In the genomic region with DNA sequence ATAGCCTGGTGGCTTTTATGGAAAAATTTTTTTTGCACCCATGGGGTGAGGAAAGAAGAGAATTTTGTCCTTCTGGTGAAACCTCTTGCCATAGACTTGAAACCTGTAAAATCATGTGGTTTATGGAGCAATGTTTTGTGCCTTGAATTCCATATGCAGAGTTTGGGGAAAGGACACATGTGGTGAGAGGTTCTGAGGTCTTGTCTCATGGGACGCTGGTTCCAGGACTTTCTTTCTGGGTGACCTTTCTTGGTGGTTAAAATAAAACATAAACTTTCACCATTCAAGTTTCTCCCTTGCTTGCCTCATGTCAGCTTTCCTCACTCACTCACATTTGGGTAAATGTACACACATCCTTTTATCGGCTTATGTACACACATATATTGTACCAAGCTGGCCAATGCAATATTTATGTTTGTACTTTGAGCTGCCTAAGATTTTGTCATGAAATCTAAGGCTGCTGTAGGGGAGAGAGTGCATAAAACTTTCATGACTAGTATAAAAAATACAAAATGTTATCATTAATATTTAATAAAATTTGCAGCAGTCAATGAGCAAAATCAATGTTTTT, we compare ENCODE assay signal across 20 cellular contexts.
DNase-seq lines count a peak whose midpoint lies in the region; ATAC-seq, FAIRE-seq and TF ChIP-seq lines count a peak whose summit lies in the region.
"Had no signal": no experiment of that assay in that cellular context is flagged by ENCODE, and none has a peak within 500 bp of the region (broad histone marks: within the 10 kb centered on the region; RNA-seq: fewer than 3 reads in every experiment).

No MANE protein-coding gene starts in this region.

- intact Hi-C loops in left ventricle myocardium inferior (cut with micrococcal nuclease): no loop called here
- intact Hi-C loops in psoas muscle (cut with DNase I): no loop called here

- H3K36me3 Mint-ChIP-seq in astrocyte (ENCODE audit: low read depth, unreplicated experiment): no peaks in the 10 kb centered on the region
- H3K36me3 Mint-ChIP-seq in stimulated activated naive B cell treated with anti-CD40 and anti-IgM and Interleukin-4, amounts not matched to agents 10 μg/mL and 1 μg/mL and 100 μg/mL, for 72 hours: no peaks in the 10 kb centered on the region
- H3K36me3 Mint-ChIP-seq: stimulated activated memory B cell treated with anti-CD40 and anti-IgM and Interleukin-4, amounts not matched to agents 10 μg/mL and 1 μg/mL and 100 μg/mL, for 72 hours had no signal

- no peak overlapping the region for H3K4me3 ChIP-seq in astrocyte (ENCODE audit: insufficient read depth, low read depth, low read length)
- no peak overlapping the region for H3K4me3 ChIP-seq in left ventricle myocardium inferior
- H3K4me3 ChIP-seq in psoas muscle: no peak overlapping the region
- H3K4me3 ChIP-seq: adrenal gland had no signal

- H3K4me1 Mint-ChIP-seq in astrocyte (ENCODE audit: low read depth, unreplicated experiment): peaks cover 27% of the 10 kb centered on the region
- peaks cover 0 to 4% of the 10 kb centered on the region in 2 donors for H3K4me1 Mint-ChIP-seq in stimulated activated naive B cell treated with anti-CD40 and anti-IgM and Interleukin-4, amounts not matched to agents 10 μg/mL and 1 μg/mL and 100 μg/mL, for 72 hours

- H3K27me3 ChIP-seq in astrocyte (ENCODE audit: insufficient read depth, low read length) (no peaks in the 10 kb centered on the region), left ventricle myocardium inferior (ENCODE audit: low read depth) (no peaks in the 10 kb centered on the region), psoas muscle (ENCODE audit: insufficient read depth in 3 of 3, low read length in 2 of 3) (no peaks in the 10 kb centered on the region)
- H3K27me3 ChIP-seq: adrenal gland had no signal

- peaks cover 40% of the 10 kb centered on the region for H3K4me1 ChIP-seq in astrocyte (ENCODE audit: insufficient read depth, low read length)
- peaks cover 35% of the 10 kb centered on the region for H3K4me1 ChIP-seq in left ventricle myocardium inferior
- peaks cover 9% of the 10 kb centered on the region for H3K4me1 ChIP-seq in psoas muscle
- H3K4me1 ChIP-seq: adrenal gland had no signal

- H3K27ac Mint-ChIP-seq in astrocyte (ENCODE audit: unreplicated experiment): peak overlapping the region; percentile 99
- H3K27ac Mint-ChIP-seq in stimulated activated naive B cell treated with anti-CD40 and anti-IgM and Interleukin-4, amounts not matched to agents 10 μg/mL and 1 μg/mL and 100 μg/mL, for 72 hours: no peak overlapping the region
- H3K27ac Mint-ChIP-seq: activated T-cell treated with anti-CD3 and anti-CD28 coated beads, Interleukin-2, amount 50 U/mL, for 72 hours; dendritic cell treated with granulocyte-macrophage colony-stimulating factor and Interleukin-4, amounts not matched to agents 40 ng/mL and 50 ng/mL, for 4 days; stimulated activated memory B cell treated with anti-CD40 and anti-IgM and Interleukin-4, amounts not matched to agents 10 μg/mL and 1 μg/mL and 100 μg/mL, for 72 hours had no signal

- H3K4me3 Mint-ChIP-seq in astrocyte (ENCODE audit: unreplicated experiment): no peak overlapping the region
- no peak overlapping the region for H3K4me3 Mint-ChIP-seq in stimulated activated naive B cell treated with anti-CD40 and anti-IgM and Interleukin-4, amounts not matched to agents 10 μg/mL and 1 μg/mL and 100 μg/mL, for 72 hours
- H3K4me3 Mint-ChIP-seq: activated T-cell treated with anti-CD3 and anti-CD28 coated beads, Interleukin-2, amount 50 U/mL, for 72 hours; dendritic cell treated with granulocyte-macrophage colony-stimulating factor and Interleukin-4, amounts not matched to agents 40 ng/mL and 50 ng/mL, for 4 days; stimulated activated memory B cell treated with anti-CD40 and anti-IgM and Interleukin-4, amounts not matched to agents 10 μg/mL and 1 μg/mL and 100 μg/mL, for 72 hours had no signal

- WGBS in psoas muscle, 3 donors: 85 to 94% (median 88%) methylated on average over 2 of the region's 2 CpGs

- H4K20me1 ChIP-seq in astrocyte (ENCODE audit: insufficient read depth, low read length): no peaks in the 10 kb centered on the region

- H2AFZ ChIP-seq in astrocyte (ENCODE audit: low read depth, low read length): no peak overlapping the region

- TF ChIP-seq CTCF in astrocyte (IDR thresholded peaks at IDR 0.05; ENCODE audit: insufficient read depth, low read depth, low read length) (no peak), left ventricle myocardium inferior (IDR thresholded peaks at IDR 0.05; ENCODE audit: borderline replicate concordance) (no peak), psoas muscle (IDR thresholded peaks at IDR 0.05) (no peak)

- peak overlapping the region; percentile 68 for H3K4me2 ChIP-seq in astrocyte (ENCODE audit: low read length)

- FAIRE-seq in astrocyte (lab: Jason Lieb, UNC): peak; percentile 54
- FAIRE-seq: D721Med, frontal cortex had no signal

- ATAC-seq in psoas muscle (no peak), GM18502 (IDR thresholded peaks at IDR 0.05; ENCODE audit: poor library complexity, unreplicated experiment) (no peak), GM21423 (IDR thresholded peaks at IDR 0.05; ENCODE audit: unreplicated experiment) (no peak)
- no peak for ATAC-seq in stimulated activated naive B cell treated with anti-CD40 and anti-IgM and Interleukin-4, amounts not matched to agents 10 μg/mL and 1 μg/mL and 100 μg/mL, for 72 hours (replicated peaks)
- ATAC-seq: activated T-cell treated with anti-CD3 and anti-CD28 coated beads, Interleukin-2, amount 50 U/mL, for 72 hours; HCT116; stimulated activated memory B cell treated with anti-CD40 and anti-IgM and Interleukin-4, amounts not matched to agents 10 μg/mL and 1 μg/mL and 100 μg/mL, for 72 hours had no signal

- H3K9ac ChIP-seq in astrocyte (ENCODE audit: low read length): peak overlapping the region; percentile 79

- H3K27me3 Mint-ChIP-seq in astrocyte (ENCODE audit: low read depth, unreplicated experiment): no peaks in the 10 kb centered on the region
- peaks cover 17 to 20% of the 10 kb centered on the region in 2 donors for H3K27me3 Mint-ChIP-seq in stimulated activated naive B cell treated with anti-CD40 and anti-IgM and Interleukin-4, amounts not matched to agents 10 μg/mL and 1 μg/mL and 100 μg/mL, for 72 hours

- H3K36me3 ChIP-seq in astrocyte (ENCODE audit: insufficient read depth, low read length) (no peaks in the 10 kb centered on the region), left ventricle myocardium inferior (no peaks in the 10 kb centered on the region), psoas muscle (ENCODE audit: insufficient read depth in 1 of 2, low read depth in 1 of 2) (no peaks in the 10 kb centered on the region)
- H3K36me3 ChIP-seq: adrenal gland had no signal

- H3K79me2 ChIP-seq in astrocyte (ENCODE audit: insufficient read depth, low read length): no peaks in the 10 kb centered on the region

- H3K9me3 ChIP-seq in astrocyte (ENCODE audit: insufficient read depth, low read depth, low read length): no peaks in the 10 kb centered on the region
- no peaks in the 10 kb centered on the region for H3K9me3 ChIP-seq in left ventricle myocardium inferior (replicated peaks)
- H3K9me3 ChIP-seq in psoas muscle: no peaks in the 10 kb centered on the region
- H3K9me3 ChIP-seq: adrenal gland had no signal

- H3K27ac ChIP-seq in astrocyte (ENCODE audit: low read depth, low read length) (peak overlapping the region; percentile 94), left ventricle myocardium inferior (replicated peaks) (peak overlapping the region; percentile 81), psoas muscle (peak overlapping the region; percentile 39)

- DNase-seq in AG08395 (ENCODE audit: low spot score): peak; percentile 3
- DNase-seq in astrocyte (ENCODE audit: low read depth): no peak
- no peak for DNase-seq in left ventricle myocardium inferior
- DNase-seq in psoas muscle: no peak
- DNase-seq in stimulated activated naive B cell treated with anti-CD40 and anti-IgM and Interleukin-4, amounts not matched to agents 10 μg/mL and 1 μg/mL and 100 μg/mL, for 72 hours: no peak
- DNase-seq in stimulated activated CD4-positive, alpha-beta T cell treated with anti-CD3 and anti-CD28 coated beads, Interleukin-2, amount 100 ng/mL, for 24 hours: no peak
- DNase-seq: activated CD4-positive, alpha-beta T cell treated with anti-CD3 and anti-CD28 coated beads, Interleukin-2, amount 50 U/mL, for 1 hour; activated T-cell treated with anti-CD3 and anti-CD28 coated beads, Interleukin-2, amount 50 U/mL, for 72 hours; NCI-H774; RPMI8226; stimulated activated CD4-positive, alpha-beta T cell treated with anti-CD3 and anti-CD28 coated beads, Interleukin-4, amount 100 ng/mL, for 1 hour; T-helper 9 cell had no signal

- H3K9me3 Mint-ChIP-seq in astrocyte (ENCODE audit: unreplicated experiment): no peaks in the 10 kb centered on the region
- peaks cover 2 to 4% of the 10 kb centered on the region in 2 donors for H3K9me3 Mint-ChIP-seq in stimulated activated naive B cell treated with anti-CD40 and anti-IgM and Interleukin-4, amounts not matched to agents 10 μg/mL and 1 μg/mL and 100 μg/mL, for 72 hours
- H3K9me3 Mint-ChIP-seq: dendritic cell treated with granulocyte-macrophage colony-stimulating factor and Interleukin-4, amounts not matched to agents 40 ng/mL and 50 ng/mL, for 4 days had no signal

Comparison
In these comparisons a context has a peak if more than half of its experiments do, and no peak if none do; other contexts are left out.
1. H3K27ac ChIP-seq: peak in every context shown above with its lines; median percentile 94 in astrocyte; 81 in left ventricle myocardium inferior; 39 in psoas muscle.